Comparison of ENCODE assay signal across 8 cellular contexts in genomic region chr22:31943206-31943975, GRCh38. TPM values are rescaled to one million over a fixed set of nuclear protein-coding genes. Genes with fewer than 3 reads are reported as not detected.
A peak's percentile ranks its signal among the peaks of the same experiment; 100 is the strongest.
DNase-seq lines count a peak whose midpoint lies in the region; ATAC-seq and TF ChIP-seq lines count a peak whose summit lies in the region.

No MANE protein-coding gene starts in this region.

- TF ChIP-seq POLR2A in GM18526 (IDR thresholded peaks at IDR 0.05; ENCODE audit: extremely low read depth, insufficient read length): peak; percentile 37

- ATAC-seq in GM19035 (IDR thresholded peaks at IDR 0.05; ENCODE audit: unreplicated experiment) (no peak), HG03469 (IDR thresholded peaks at IDR 0.05; ENCODE audit: unreplicated experiment) (no peak)

- intact Hi-C loops in left ventricle myocardium inferior (cut with micrococcal nuclease): no loop called here

- H3K4me3 ChIP-seq in left ventricle myocardium inferior (peak overlapping the region; percentile 94), skin epidermis (peak overlapping the region; percentile 71 to 98 (median 88))

- H3K27me3 ChIP-seq in left ventricle myocardium inferior (ENCODE audit: low read depth): no peaks in the 10 kb centered on the region

- H3K9me3 ChIP-seq in left ventricle myocardium inferior (replicated peaks): no peaks in the 10 kb centered on the region

- no peak for TF ChIP-seq CTCF in VCaP (conservative IDR thresholded peaks at IDR 0.05)
- no peak for TF ChIP-seq CTCF in left ventricle myocardium inferior (IDR thresholded peaks at IDR 0.05; ENCODE audit: borderline replicate concordance)

- peaks cover 41% of the 10 kb centered on the region for H3K4me1 ChIP-seq in left ventricle myocardium inferior

- DNase-seq in left ventricle myocardium inferior: no peak
- no peak for DNase-seq in AG08395 (ENCODE audit: low spot score)
- DNase-seq in superior temporal gyrus (ENCODE audit: extremely low spot score): no peak

- H3K27ac ChIP-seq in VCaP: peak overlapping the region; percentile 95
- peak overlapping the region; percentile 100 for H3K27ac ChIP-seq in left ventricle myocardium inferior (replicated peaks)
- H3K27ac ChIP-seq in skin epidermis: peak overlapping the region in 20 of 21 experiments; percentile 58 to 99 (median 94)

- H3K36me3 ChIP-seq in left ventricle myocardium inferior: peaks cover 4% of the 10 kb centered on the region

RNA-seq across cellular contexts. Expression of gene YWHAH, which starts 0.9 kb away (rescaled TPM):
- total RNA-seq in left ventricle myocardium inferior: 67.2 TPM
